In the genomic region with DNA sequence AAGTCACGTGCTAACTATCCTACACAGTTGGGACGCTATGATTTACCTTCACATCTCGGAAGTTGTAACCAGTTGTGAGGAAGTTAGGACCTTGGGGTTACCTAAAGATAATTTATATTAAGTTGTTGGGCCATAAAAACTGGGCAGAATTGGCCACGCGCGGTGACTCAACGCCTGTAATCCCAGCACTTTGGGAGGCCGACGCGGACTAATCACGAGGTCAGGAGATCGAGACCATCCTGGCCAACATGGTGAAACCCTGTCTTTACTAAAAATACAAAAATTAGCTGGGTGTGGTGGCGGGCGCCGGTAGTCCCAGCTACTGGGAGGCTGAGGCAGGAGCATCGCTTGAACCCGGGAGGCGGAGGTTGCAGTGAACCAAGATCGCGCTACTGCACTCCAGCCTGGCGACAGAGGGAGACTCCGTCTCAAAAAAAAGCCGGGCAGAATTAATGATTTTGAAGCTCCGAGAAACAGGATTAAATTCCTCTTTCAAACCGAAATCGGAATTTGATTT, we compare ENCODE assay signal across 8 cellular contexts. TPM values are rescaled to one million over a fixed set of nuclear protein-coding genes. Genes with fewer than 3 reads are reported as not detected.
DNase-seq lines count a peak whose midpoint lies in the region; ATAC-seq and TF ChIP-seq lines count a peak whose summit lies in the region.
"Not testable (repeated sequence)": the region's sequence is repeated elsewhere in the genome, so short reads cannot be mapped to it uniquely, and the experiment has no call there.

No MANE protein-coding gene starts in this region.

- intact Hi-C loops in MCF 10A (cut with micrococcal nuclease) = loop anchor here (2.0 to 10.0 kb wide), 2 partner anchors 112 to 174 kb away; no protein-coding TSS in a partner anchor
- intact Hi-C loops in Right ventricle myocardium inferior (cut with DNase I) = not testable (repeated sequence)

- not testable (repeated sequence) for H3K36me3 Mint-ChIP-seq in activated CD4-positive, alpha-beta T cell treated with anti-CD3 and anti-CD28 coated beads, Interleukin-2, amount 10 ng/mL, durations not matched to agents 7 days and 5 days (ENCODE audit: low read depth); MCF 10A (ENCODE audit: insufficient read depth, unreplicated experiment)

- H3K36me3 ChIP-seq in HAP-1 (replicated peaks); muscle layer of duodenum (ENCODE audit: control insufficient read depth in 1 of 2, insufficient read depth in 2 of 2, low read length in 2 of 2): not testable (repeated sequence)

- H3K27me3 ChIP-seq in HAP-1 (ENCODE audit: low read depth); muscle layer of duodenum (ENCODE audit: low read depth, low read length): not testable (repeated sequence)

- CTCF ChIA-PET in activated CD4-positive, alpha-beta T cell treated with anti-CD3 and anti-CD28 coated beads, Interleukin-2, amount 10 ng/mL, durations not matched to agents 7 days and 5 days (lab: Charles Lee) = interaction anchor here (0.9 to 1.6 kb wide), 4 partner anchors 8 to 16 kb away, joined by 3 read pairs; no protein-coding TSS in a partner anchor
- CTCF ChIA-PET in MCF 10A (lab: Yijun Ruan, JAX) = interaction anchor here (0.6 to 2.9 kb wide), 12 partner anchors 12 to 725 kb away, joined by 3 to 13 read pairs (median 3); no protein-coding TSS in a partner anchor

- not testable (repeated sequence) for ATAC-seq in Right ventricle myocardium inferior

- peak overlapping the region; percentile 86 for H3K4me3 Mint-ChIP-seq in activated CD4-positive, alpha-beta T cell treated with anti-CD3 and anti-CD28 coated beads, Interleukin-2, amount 10 ng/mL, durations not matched to agents 7 days and 5 days
- H3K4me3 Mint-ChIP-seq in MCF 10A (ENCODE audit: unreplicated experiment) = peak overlapping the region; percentile 87

- peak overlapping the region; percentile 92 for H3K27ac ChIP-seq in muscle layer of duodenum (ENCODE audit: low read length)

- in situ Hi-C loops in HAP-1 (cut with MboI; ENCODE audit: low sequenced_read_pairs) = not testable (repeated sequence)

- H3K27ac Mint-ChIP-seq in activated CD4-positive, alpha-beta T cell treated with anti-CD3 and anti-CD28 coated beads, Interleukin-2, amount 10 ng/mL, durations not matched to agents 7 days and 5 days = peak overlapping the region; percentile 97
- peak overlapping the region; percentile 84 for H3K27ac Mint-ChIP-seq in MCF 10A (ENCODE audit: low read depth, unreplicated experiment)

- not testable (repeated sequence) for H3K9me3 ChIP-seq in HAP-1; muscle layer of duodenum (ENCODE audit: control insufficient read depth in 1 of 2, low read length in 2 of 2)

- H3K27me3 Mint-ChIP-seq in activated CD4-positive, alpha-beta T cell treated with anti-CD3 and anti-CD28 coated beads, Interleukin-2, amount 10 ng/mL, durations not matched to agents 7 days and 5 days; MCF 10A (ENCODE audit: insufficient read depth, unreplicated experiment): not testable (repeated sequence)

- DNase-seq in Ammon's horn (ENCODE audit: low spot score) = peak; percentile 9
- peak in 1 of 2 experiments; percentile 59 for DNase-seq in HAP-1 (ENCODE audit: low spot score in 2 of 2)
- DNase-seq in NOMO-1 (lab: John Stamatoyannopoulos, UW; ENCODE audit: unreplicated experiment in 2 of 2) = peak; percentile 22 to 67
- peak; percentile 26 for DNase-seq in activated CD4-positive, alpha-beta T cell treated with anti-CD3 and anti-CD28 coated beads, Interleukin-2, amount 10 ng/mL, durations not matched to agents 7 days and 5 days
- peak; percentile 60 for DNase-seq in MCF 10A (ENCODE audit: unreplicated experiment)
- DNase-seq in Right ventricle myocardium inferior (ENCODE audit: missing footprints) = peak; percentile 73
- peak; percentile 18 for DNase-seq in stimulated activated CD4-positive, alpha-beta T cell treated with anti-CD3 and anti-CD28 coated beads, Interleukin-4, amount 100 ng/mL, for 1 hour

- peaks cover 51% of the 10 kb centered on the region for H3K4me1 Mint-ChIP-seq in activated CD4-positive, alpha-beta T cell treated with anti-CD3 and anti-CD28 coated beads, Interleukin-2, amount 10 ng/mL, durations not matched to agents 7 days and 5 days
- H3K4me1 Mint-ChIP-seq in MCF 10A (ENCODE audit: insufficient read depth, unreplicated experiment) = peaks cover 22% of the 10 kb centered on the region

- POLR2A ChIA-PET in activated CD4-positive, alpha-beta T cell treated with anti-CD3 and anti-CD28 coated beads, Interleukin-2, amount 10 ng/mL, durations not matched to agents 7 days and 5 days (lab: Charles Lee) = not testable (repeated sequence)
- POLR2A ChIA-PET in MCF 10A (lab: Yijun Ruan, JAX) = interaction anchor here (0.6 to 6.0 kb wide), 32 partner anchors 9 to 926 kb away, joined by 3 to 174 read pairs (median 6); partner anchors contain the start of genes FAH and MTHFS

- H3K9me3 Mint-ChIP-seq in activated CD4-positive, alpha-beta T cell treated with anti-CD3 and anti-CD28 coated beads, Interleukin-2, amount 10 ng/mL, durations not matched to agents 7 days and 5 days; MCF 10A (ENCODE audit: unreplicated experiment): not testable (repeated sequence)

- H3K4me1 ChIP-seq in HAP-1 (peaks cover 31% of the 10 kb centered on the region), muscle layer of duodenum (ENCODE audit: control insufficient read depth in 1 of 2, insufficient read depth in 2 of 2, low read length in 2 of 2) (peaks cover 15 to 22% of the 10 kb centered on the region in 2 donors)

- not testable (repeated sequence) for TF ChIP-seq CTCF in MCF 10A (IDR thresholded peaks at IDR 0.05; ENCODE audit: unreplicated experiment)

- H3K4me3 ChIP-seq in HAP-1 = peak overlapping the region; percentile 58
- peak overlapping the region; percentile 70 to 93 for H3K4me3 ChIP-seq in muscle layer of duodenum (ENCODE audit: low read depth in 1 of 2, low read length in 2 of 2)

- BruUV-seq in MCF 10A (replicated peaks; lab: Mats Ljungman, UMichigan) = TSS peak; percentile 29

RNA-seq across cellular contexts. Expression of gene ZFAND6, which starts 1.1 kb away (rescaled TPM):
- total RNA-seq in activated CD4-positive, alpha-beta T cell treated with anti-CD3 and anti-CD28 coated beads, Interleukin-2, amount 10 ng/mL, durations not matched to agents 7 days and 5 days = 10 to 100 TPM; 49.3 to 56.4 TPM
- total RNA-seq in MCF 10A (2022) (57.6 and 59.5 TPM in 2 replicates), Right ventricle myocardium inferior (72.4 TPM)
